ENCODE assay signal across 1 cellular context in the genomic region with DNA sequence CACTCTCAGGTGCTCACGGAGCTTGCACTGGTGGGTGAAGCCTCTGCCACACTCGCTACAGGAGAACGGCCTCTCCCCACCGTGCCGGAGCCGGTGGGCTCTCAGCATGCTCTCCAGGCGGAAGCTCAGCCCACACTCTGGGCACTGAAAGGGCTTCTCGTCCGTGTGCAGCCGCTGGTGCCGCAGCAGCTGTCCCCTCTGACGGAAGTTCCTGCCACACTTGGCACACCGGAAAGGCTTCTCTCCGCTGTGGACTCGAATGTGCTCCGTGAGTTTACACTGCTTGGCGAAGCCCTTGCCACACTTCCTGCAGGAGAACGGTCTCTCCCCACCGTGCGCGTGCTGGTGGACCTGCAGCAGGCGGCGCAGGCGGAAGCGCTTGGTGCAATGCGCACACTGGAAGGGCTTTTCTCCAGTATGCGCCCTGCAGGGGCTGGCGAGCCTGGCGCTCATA.
TF ChIP-seq lines count a peak whose summit lies in the region.

No MANE protein-coding gene starts in this region.

TF ChIP-seq in H1, 55 proteins besides CTCF, POLR2A, EP300 and RAD21:
- TF ChIP-seq BRCA1 (IDR thresholded peaks at IDR 0.05; ENCODE audit: low read depth, low read length), result no peak
- TF ChIP-seq HDAC6 (IDR thresholded peaks at IDR 0.05; ENCODE audit: low read depth, low read length), result no peak
- no peak for TF ChIP-seq ZNF274 (IDR thresholded peaks at IDR 0.05; ENCODE audit: borderline replicate concordance, extremely low read depth, low read length)
- TF ChIP-seq GABPA (IDR thresholded peaks at IDR 0.05; ENCODE audit: borderline replicate concordance, insufficient read depth, low read length), result no peak
- TF ChIP-seq TEAD4 (IDR thresholded peaks at IDR 0.05; ENCODE audit: low read depth, low read length), result no peak
- no peak for TF ChIP-seq SAP30 (IDR thresholded peaks at IDR 0.05; ENCODE audit: insufficient read depth, insufficient replicate concordance, low read length)
- TF ChIP-seq CHD1 (IDR thresholded peaks at IDR 0.05; ENCODE audit: low read depth, low read length), result no peak
- TF ChIP-seq SP1 (IDR thresholded peaks at IDR 0.05; ENCODE audit: low read depth, low read length), result no peak
- no peak for TF ChIP-seq BACH1 (IDR thresholded peaks at IDR 0.05; ENCODE audit: low read length)
- no peak for TF ChIP-seq CTBP2 (IDR thresholded peaks at IDR 0.05; ENCODE audit: borderline replicate concordance, insufficient read depth, insufficient read length, low read length)
- TF ChIP-seq CHD2 (IDR thresholded peaks at IDR 0.05; ENCODE audit: low read length), result no peak
